In the genomic region with DNA sequence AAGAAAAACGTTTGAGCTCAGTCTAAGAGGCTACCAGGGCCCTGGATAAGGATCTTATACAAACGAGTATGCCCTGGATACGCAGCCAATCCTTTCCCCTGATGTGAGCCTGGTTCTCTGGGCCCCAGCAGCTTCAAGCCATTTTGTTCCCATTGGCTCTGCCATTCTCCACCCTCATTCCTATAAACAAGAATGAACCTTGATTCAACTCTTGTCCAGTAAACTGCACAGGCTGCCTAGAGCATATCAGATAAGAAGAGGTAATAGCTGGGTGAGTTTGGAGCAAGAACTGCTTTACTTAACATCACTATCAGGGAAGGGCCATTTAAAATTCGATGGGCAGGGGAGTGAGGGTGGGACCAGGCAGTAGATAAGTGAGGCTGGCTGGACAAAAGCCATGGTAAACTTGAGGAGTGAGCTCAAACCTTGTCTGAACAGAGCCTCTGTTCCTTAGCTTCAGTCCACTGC, we compare ENCODE assay signal across 1 cellular context.
TF ChIP-seq lines count a peak whose summit lies in the region.

No MANE protein-coding gene starts in this region.

TF ChIP-seq in K562, 482 proteins besides CTCF, POLR2A, EP300 and RAD21 (continued from another document):
- TF ChIP-seq, protein P1, sequence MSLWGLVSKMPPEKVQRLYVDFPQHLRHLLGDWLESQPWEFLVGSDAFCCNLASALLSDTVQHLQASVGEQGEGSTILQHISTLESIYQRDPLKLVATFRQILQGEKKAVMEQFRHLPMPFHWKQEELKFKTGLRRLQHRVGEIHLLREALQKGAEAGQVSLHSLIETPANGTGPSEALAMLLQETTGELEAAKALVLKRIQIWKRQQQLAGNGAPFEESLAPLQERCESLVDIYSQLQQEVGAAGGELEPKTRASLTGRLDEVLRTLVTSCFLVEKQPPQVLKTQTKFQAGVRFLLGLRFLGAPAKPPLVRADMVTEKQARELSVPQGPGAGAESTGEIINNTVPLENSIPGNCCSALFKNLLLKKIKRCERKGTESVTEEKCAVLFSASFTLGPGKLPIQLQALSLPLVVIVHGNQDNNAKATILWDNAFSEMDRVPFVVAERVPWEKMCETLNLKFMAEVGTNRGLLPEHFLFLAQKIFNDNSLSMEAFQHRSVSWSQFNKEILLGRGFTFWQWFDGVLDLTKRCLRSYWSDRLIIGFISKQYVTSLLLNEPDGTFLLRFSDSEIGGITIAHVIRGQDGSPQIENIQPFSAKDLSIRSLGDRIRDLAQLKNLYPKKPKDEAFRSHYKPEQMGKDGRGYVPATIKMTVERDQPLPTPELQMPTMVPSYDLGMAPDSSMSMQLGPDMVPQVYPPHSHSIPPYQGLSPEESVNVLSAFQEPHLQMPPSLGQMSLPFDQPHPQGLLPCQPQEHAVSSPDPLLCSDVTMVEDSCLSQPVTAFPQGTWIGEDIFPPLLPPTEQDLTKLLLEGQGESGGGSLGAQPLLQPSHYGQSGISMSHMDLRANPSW (CRISPR knock-in tag; IDR thresholded peaks at IDR 0.05) = no peak
- TF ChIP-seq TAL1 (IDR thresholded peaks at IDR 0.05) (0 out of 2 replicates have a peak, but pooled peaks have one; percentile 18), CSDE1 (IDR thresholded peaks at IDR 0.05) (no peak), CBFB (CRISPR knock-in tag; IDR thresholded peaks at IDR 0.05) (no peak), FOXA3 (CRISPR knock-in tag; conservative IDR thresholded peaks at IDR 0.05 in 1 of 2, IDR thresholded peaks at IDR 0.05 in 1 of 2) (peak in 1 of 2 experiments; percentile 52; a peak in 1 of 4 replicates), ZNF165 (CRISPR knock-in tag; IDR thresholded peaks at IDR 0.05; ENCODE audit: borderline replicate concordance) (no peak), BDP1 (IDR thresholded peaks at IDR 0.05; ENCODE audit: insufficient read depth, insufficient read length) (no peak), PKNOX1 (IDR thresholded peaks at IDR 0.05) (no peak), CBFA2T3 (IDR thresholded peaks at IDR 0.05) (peak; percentile 53), NFIC (IDR thresholded peaks at IDR 0.05) (peak; percentile 57), ATF7 (IDR thresholded peaks at IDR 0.05) (0 out of 2 replicates have a peak, but pooled peaks have one; percentile 13), RCOR1 (IDR thresholded peaks at IDR 0.05; ENCODE audit: borderline replicate concordance in 1 of 2, low read depth in 2 of 2, low read length in 2 of 2) (peak in 1 of 2 experiments; percentile 52; a peak in 1 of 4 replicates), CREBBP (IDR thresholded peaks at IDR 0.05; ENCODE audit: low read depth, low read length) (no peak), DPF2 (IDR thresholded peaks at IDR 0.05) (peak; percentile 56; the same call in 1 of the 2 replicates), HBP1 (CRISPR knock-in tag; IDR thresholded peaks at IDR 0.05) (no peak), CTBP1 (IDR thresholded peaks at IDR 0.05; ENCODE audit: borderline replicate concordance) (peak; percentile 71; the same call in 1 of the 2 replicates), MXI1 (IDR thresholded peaks at IDR 0.05; ENCODE audit: low read depth, low read length) (no peak), ARID1B (IDR thresholded peaks at IDR 0.05) (peak; percentile 28; the same call in 1 of the 2 replicates), HLTF (IDR thresholded peaks at IDR 0.05) (no peak), NRF1 (conservative IDR thresholded peaks at IDR 0.05 in 1 of 2, IDR thresholded peaks at IDR 0.05 in 1 of 2) (peak in 1 of 2 experiments; percentile 32; a peak in 1 of 4 replicates), ZZZ3 (IDR thresholded peaks at IDR 0.05) (no peak), ZNF253 (CRISPR knock-in tag; conservative IDR thresholded peaks at IDR 0.05) (no peak), SMARCA4 (IDR thresholded peaks at IDR 0.05) (peak; percentile 46; the same call in 1 of the 2 replicates)
- TF ChIP-seq, protein P2, sequence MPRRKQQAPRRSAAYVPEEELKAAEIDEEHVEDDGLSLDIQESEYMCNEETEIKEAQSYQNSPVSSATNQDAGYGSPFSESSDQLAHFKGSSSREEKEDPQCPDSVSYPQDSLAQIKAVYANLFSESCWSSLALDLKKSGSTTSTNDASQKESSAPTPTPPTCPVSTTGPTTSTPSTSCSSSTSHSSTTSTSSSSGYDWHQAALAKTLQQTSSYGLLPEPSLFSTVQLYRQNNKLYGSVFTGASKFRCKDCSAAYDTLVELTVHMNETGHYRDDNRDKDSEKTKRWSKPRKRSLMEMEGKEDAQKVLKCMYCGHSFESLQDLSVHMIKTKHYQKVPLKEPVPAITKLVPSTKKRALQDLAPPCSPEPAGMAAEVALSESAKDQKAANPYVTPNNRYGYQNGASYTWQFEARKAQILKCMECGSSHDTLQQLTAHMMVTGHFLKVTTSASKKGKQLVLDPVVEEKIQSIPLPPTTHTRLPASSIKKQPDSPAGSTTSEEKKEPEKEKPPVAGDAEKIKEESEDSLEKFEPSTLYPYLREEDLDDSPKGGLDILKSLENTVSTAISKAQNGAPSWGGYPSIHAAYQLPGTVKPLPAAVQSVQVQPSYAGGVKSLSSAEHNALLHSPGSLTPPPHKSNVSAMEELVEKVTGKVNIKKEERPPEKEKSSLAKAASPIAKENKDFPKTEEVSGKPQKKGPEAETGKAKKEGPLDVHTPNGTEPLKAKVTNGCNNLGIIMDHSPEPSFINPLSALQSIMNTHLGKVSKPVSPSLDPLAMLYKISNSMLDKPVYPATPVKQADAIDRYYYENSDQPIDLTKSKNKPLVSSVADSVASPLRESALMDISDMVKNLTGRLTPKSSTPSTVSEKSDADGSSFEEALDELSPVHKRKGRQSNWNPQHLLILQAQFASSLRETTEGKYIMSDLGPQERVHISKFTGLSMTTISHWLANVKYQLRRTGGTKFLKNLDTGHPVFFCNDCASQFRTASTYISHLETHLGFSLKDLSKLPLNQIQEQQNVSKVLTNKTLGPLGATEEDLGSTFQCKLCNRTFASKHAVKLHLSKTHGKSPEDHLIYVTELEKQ (CRISPR knock-in tag; IDR thresholded peaks at IDR 0.05) = no peak
- TF ChIP-seq, protein P3, sequence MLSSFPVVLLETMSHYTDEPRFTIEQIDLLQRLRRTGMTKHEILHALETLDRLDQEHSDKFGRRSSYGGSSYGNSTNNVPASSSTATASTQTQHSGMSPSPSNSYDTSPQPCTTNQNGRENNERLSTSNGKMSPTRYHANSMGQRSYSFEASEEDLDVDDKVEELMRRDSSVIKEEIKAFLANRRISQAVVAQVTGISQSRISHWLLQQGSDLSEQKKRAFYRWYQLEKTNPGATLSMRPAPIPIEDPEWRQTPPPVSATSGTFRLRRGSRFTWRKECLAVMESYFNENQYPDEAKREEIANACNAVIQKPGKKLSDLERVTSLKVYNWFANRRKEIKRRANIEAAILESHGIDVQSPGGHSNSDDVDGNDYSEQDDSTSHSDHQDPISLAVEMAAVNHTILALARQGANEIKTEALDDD (IDR thresholded peaks at IDR 0.05) = peak; percentile 86
- TF ChIP-seq, protein P4, sequence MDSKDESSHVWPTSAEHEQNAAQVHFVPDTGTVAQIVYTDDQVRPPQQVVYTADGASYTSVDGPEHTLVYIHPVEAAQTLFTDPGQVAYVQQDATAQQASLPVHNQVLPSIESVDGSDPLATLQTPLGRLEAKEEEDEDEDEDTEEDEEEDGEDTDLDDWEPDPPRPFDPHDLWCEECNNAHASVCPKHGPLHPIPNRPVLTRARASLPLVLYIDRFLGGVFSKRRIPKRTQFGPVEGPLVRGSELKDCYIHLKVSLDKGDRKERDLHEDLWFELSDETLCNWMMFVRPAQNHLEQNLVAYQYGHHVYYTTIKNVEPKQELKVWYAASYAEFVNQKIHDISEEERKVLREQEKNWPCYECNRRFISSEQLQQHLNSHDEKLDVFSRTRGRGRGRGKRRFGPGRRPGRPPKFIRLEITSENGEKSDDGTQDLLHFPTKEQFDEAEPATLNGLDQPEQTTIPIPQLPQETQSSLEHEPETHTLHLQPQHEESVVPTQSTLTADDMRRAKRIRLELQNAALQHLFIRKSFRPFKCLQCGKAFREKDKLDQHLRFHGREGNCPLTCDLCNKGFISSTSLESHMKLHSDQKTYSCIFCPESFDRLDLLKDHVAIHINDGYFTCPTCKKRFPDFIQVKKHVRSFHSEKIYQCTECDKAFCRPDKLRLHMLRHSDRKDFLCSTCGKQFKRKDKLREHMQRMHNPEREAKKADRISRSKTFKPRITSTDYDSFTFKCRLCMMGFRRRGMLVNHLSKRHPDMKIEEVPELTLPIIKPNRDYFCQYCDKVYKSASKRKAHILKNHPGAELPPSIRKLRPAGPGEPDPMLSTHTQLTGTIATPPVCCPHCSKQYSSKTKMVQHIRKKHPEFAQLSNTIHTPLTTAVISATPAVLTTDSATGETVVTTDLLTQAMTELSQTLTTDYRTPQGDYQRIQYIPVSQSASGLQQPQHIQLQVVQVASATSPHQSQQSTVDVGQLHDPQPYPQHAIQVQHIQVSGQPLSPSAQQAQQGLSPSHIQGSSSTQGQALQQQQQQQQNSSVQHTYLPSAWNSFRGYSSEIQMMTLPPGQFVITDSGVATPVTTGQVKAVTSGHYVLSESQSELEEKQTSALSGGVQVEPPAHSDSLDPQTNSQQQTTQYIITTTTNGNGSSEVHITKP (IDR thresholded peaks at IDR 0.05; ENCODE audit: partially characterized antibody) = peak; percentile 47
- TF ChIP-seq, protein P5, sequence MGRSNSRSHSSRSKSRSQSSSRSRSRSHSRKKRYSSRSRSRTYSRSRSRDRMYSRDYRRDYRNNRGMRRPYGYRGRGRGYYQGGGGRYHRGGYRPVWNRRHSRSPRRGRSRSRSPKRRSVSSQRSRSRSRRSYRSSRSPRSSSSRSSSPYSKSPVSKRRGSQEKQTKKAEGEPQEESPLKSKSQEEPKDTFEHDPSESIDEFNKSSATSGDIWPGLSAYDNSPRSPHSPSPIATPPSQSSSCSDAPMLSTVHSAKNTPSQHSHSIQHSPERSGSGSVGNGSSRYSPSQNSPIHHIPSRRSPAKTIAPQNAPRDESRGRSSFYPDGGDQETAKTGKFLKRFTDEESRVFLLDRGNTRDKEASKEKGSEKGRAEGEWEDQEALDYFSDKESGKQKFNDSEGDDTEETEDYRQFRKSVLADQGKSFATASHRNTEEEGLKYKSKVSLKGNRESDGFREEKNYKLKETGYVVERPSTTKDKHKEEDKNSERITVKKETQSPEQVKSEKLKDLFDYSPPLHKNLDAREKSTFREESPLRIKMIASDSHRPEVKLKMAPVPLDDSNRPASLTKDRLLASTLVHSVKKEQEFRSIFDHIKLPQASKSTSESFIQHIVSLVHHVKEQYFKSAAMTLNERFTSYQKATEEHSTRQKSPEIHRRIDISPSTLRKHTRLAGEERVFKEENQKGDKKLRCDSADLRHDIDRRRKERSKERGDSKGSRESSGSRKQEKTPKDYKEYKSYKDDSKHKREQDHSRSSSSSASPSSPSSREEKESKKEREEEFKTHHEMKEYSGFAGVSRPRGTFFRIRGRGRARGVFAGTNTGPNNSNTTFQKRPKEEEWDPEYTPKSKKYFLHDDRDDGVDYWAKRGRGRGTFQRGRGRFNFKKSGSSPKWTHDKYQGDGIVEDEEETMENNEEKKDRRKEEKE (IDR thresholded peaks at IDR 0.05; ENCODE audit: borderline replicate concordance in 1 of 2, control insufficient read depth in 1 of 2, low read depth in 2 of 2, low read length in 1 of 2) = no peak
TF ChIP-seq in K562: peak in this region for 14.
